In the genomic region with DNA sequence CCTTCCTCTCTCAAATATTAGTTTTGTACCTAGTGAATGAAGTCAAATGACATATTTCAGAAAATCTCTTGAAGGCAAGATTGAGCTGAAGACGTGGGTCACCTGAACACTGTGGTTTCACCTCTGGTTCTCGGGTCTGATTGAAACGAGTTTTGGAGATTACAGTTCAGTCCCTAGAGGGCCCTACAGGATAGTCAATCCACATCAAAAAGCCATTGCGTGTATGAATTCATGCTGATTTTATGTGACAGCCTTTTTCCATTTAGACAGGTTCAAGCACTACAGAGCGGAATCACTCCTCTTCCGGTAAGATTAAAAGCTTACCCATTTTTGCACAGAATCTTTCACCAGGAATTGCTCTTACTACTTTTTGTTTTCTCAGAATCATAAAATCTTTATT, we compare ENCODE assay signal across 1 cellular context.
TF ChIP-seq lines count a peak whose summit lies in the region.

No MANE protein-coding gene starts in this region.

TF ChIP-seq in HEK293, 187 proteins besides CTCF, POLR2A, EP300 and RAD21 (continued from another document):
- TF ChIP-seq ZNF560 (tag by site-specific recombination; IDR thresholded peaks at IDR 0.05; ENCODE audit: borderline replicate concordance) (no peak), ZNF596 (tag by site-specific recombination; IDR thresholded peaks at IDR 0.05) (no peak), FEZF1 (tag by site-specific recombination; IDR thresholded peaks at IDR 0.05) (peak; percentile 39; the same call in 1 of the 2 replicates), BCL11A (tag by site-specific recombination; IDR thresholded peaks at IDR 0.05; ENCODE audit: low read depth) (no peak), ZNF133 (tag by site-specific recombination; IDR thresholded peaks at IDR 0.05) (no peak)
- TF ChIP-seq, protein P1, sequence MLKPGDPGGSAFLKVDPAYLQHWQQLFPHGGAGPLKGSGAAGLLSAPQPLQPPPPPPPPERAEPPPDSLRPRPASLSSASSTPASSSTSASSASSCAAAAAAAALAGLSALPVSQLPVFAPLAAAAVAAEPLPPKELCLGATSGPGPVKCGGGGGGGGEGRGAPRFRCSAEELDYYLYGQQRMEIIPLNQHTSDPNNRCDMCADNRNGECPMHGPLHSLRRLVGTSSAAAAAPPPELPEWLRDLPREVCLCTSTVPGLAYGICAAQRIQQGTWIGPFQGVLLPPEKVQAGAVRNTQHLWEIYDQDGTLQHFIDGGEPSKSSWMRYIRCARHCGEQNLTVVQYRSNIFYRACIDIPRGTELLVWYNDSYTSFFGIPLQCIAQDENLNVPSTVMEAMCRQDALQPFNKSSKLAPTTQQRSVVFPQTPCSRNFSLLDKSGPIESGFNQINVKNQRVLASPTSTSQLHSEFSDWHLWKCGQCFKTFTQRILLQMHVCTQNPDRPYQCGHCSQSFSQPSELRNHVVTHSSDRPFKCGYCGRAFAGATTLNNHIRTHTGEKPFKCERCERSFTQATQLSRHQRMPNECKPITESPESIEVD (tag by site-specific recombination; IDR thresholded peaks at IDR 0.05) = peak; percentile 66
- TF ChIP-seq, protein P2, sequence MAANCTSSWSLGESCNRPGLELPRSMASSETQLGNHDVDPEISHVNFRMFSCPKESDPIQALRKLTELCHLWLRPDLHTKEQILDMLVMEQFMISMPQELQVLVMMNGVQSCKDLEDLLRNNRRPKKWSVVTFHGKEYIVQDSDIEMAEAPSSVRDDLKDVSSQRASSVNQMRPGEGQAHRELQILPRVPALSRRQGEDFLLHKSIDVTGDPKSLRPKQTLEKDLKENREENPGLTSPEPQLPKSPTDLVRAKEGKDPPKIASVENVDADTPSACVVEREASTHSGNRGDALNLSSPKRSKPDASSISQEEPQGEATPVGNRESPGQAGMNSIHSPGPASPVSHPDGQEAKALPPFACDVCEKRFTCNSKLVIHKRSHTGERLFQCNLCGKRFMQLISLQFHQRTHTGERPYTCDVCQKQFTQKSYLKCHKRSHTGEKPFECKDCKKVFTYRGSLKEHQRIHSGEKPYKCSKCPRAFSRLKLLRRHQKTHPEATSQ (tag by site-specific recombination; IDR thresholded peaks at IDR 0.05) = no peak
